9 cellular contexts compared by ENCODE assay signal in the genomic region with DNA sequence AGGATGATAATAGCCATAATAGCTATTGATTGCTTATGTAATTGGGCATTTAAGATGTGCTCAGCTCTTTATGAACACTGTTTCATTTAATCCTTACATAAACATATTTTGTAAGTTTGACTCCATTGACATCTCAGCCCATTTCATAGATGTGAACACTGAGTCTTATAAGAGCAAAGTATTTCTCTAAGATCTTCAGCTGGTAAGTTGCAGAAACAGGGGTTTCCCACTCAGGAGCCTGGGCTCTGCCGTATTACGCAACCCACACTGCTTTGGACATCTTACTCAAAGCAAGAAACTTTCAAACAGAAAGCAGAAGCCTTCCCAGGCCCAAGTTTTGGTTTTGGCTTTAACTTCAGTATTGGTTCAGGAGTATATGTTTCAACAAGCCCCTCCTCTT.
DNase-seq lines count a peak whose midpoint lies in the region; ATAC-seq and TF ChIP-seq lines count a peak whose summit lies in the region.
"Had no signal": no experiment of that assay in that cellular context is flagged by ENCODE, and none has a peak within 500 bp of the region (broad histone marks: within the 10 kb centered on the region; RNA-seq: fewer than 3 reads in every experiment).

No MANE protein-coding gene starts in this region.

- no peaks in the 10 kb centered on the region for H3K9me3 ChIP-seq in adipocyte (ENCODE audit: control insufficient read depth, low read length)

- no peak overlapping the region for H3K4me3 ChIP-seq in adipocyte (ENCODE audit: low read length)

- peak; percentile 80 for DNase-seq in GM13977 (ENCODE audit: low spot score)
- peak; percentile 49 for DNase-seq in adipocyte (ENCODE audit: low read depth)
- no peak for DNase-seq in epidermal melanocyte (ENCODE audit: insufficient read length, low spot score)
- DNase-seq in DMS79 treated with DMSO at 0.1 percent for 48 hours (lab: John Stamatoyannopoulos, UW): no peak
- no peak for DNase-seq in iPS-NIHi11 (ENCODE audit: low spot score)
- DNase-seq in COLO668 (lab: John Stamatoyannopoulos, UW; ENCODE audit: unreplicated experiment): no peak
- DNase-seq: activated effector memory CD4-positive, alpha-beta T cell treated with Interleukin-2 at 50 U/mL for 16 hours had no signal

- no peaks in the 10 kb centered on the region for H3K27me3 ChIP-seq in adipocyte (replicated peaks; ENCODE audit: control insufficient read depth, insufficient read depth, low read length)

- in situ Hi-C loops in GM13977 (cut with MboI; ENCODE audit: low pct_unique_long_range_greater_than_20kb, low sequenced_read_pairs, unreplicated experiment): no loop called here

- no peaks in the 10 kb centered on the region for H3K4me1 ChIP-seq in adipocyte (ENCODE audit: control insufficient read depth, insufficient read depth, low read length)

- peak; percentile 79 for ATAC-seq in GM21381 (IDR thresholded peaks at IDR 0.05; ENCODE audit: unreplicated experiment)
- peak; percentile 93 for ATAC-seq in HG03095 (IDR thresholded peaks at IDR 0.05; ENCODE audit: unreplicated experiment)

- no peaks in the 10 kb centered on the region for H3K36me3 ChIP-seq in adipocyte (ENCODE audit: control insufficient read depth, insufficient read depth, low read length, severe bottlenecking)

- H3K9ac ChIP-seq in adipocyte (ENCODE audit: low read length): no peak overlapping the region

- TF ChIP-seq CTCF in GM13977 (IDR thresholded peaks at IDR 0.05; ENCODE audit: extremely low read depth, insufficient read depth, missing control alignments): no peak

Comparison
In these comparisons a context has a peak if more than half of its experiments do, and no peak if none do; other contexts are left out.
1. DNase-seq: peak in GM13977 (single experiment) and adipocyte (single experiment); none in epidermal melanocyte (single experiment), DMS79 treated with DMSO at 0.1 percent for 48 hours (single experiment), iPS-NIHi11 (single experiment) and COLO668 (single experiment).